Comparison of ENCODE assay signal across 27 cellular contexts in genomic region chr3:138872632-138873031, GRCh38.
"Had no signal": no experiment of that assay in that cellular context is flagged by ENCODE, and none has a peak within 500 bp of the region (broad histone marks: within the 10 kb centered on the region; RNA-seq: fewer than 3 reads in every experiment).

No MANE protein-coding gene starts in this region.

- H3K9me3 Mint-ChIP-seq: central memory CD8-positive, alpha-beta T cell had no signal

- H3K4me3 Mint-ChIP-seq: activated CD4-positive, alpha-beta memory T cell treated with anti-CD3 and anti-CD28 coated beads for 36 hours; activated CD4-positive, alpha-beta T cell treated with anti-CD3 and anti-CD28 coated beads for 36 hours; activated CD4-positive, alpha-beta T cell treated with anti-CD3 and anti-CD28 coated beads, Interleukin-2, amount 10 ng/mL, durations not matched to agents 24 days and 14 days; activated naive CD8-positive, alpha-beta T cell; central memory CD8-positive, alpha-beta T cell had no signal

- H3K27ac ChIP-seq: brain microvascular endothelial cell had no signal

- H3K27me3 ChIP-seq: brain microvascular endothelial cell had no signal

- DNase-seq: activated CD4-positive, alpha-beta memory T cell treated with anti-CD3 and anti-CD28 coated beads for 36 hours; activated CD4-positive, alpha-beta T cell treated with anti-CD3 and anti-CD28 coated beads for 36 hours; activated CD4-positive, alpha-beta T cell treated with anti-CD3 and anti-CD28 coated beads, Interleukin-2, amount 10 ng/mL, durations not matched to agents 24 days and 14 days; activated CD4-positive, CD25-positive, alpha-beta regulatory T cell; activated CD4-positive, CD25-positive, alpha-beta regulatory T cell treated with anti-CD3 and anti-CD28 coated beads, Interleukin-2, amount 50 U/mL, for 72 hours; activated CD8-positive, alpha-beta memory T cell treated with anti-CD3 and anti-CD28 coated beads for 24 hours; activated gamma-delta T cell; activated naive CD4-positive, alpha-beta T cell treated with anti-CD3 and anti-CD28 coated beads, Interleukin-2, amount 50 U/mL, for 16 hours; activated naive CD4-positive, alpha-beta T cell treated with Interleukin-2 at 50 U/mL for 16 hours; activated T-cell treated with anti-CD3 and anti-CD28 coated beads, Interleukin-2, amount 50 U/mL, for 48 hours; amniotic stem cell; anterior cingulate cortex; brain microvascular endothelial cell; cortex of kidney; effector CD8-positive, alpha-beta T cell; foreskin fibroblast; head of caudate nucleus; T-helper 1 cell; T-helper 2 cell had no signal

- ATAC-seq: activated CD4-positive, alpha-beta T cell treated with anti-CD3 and anti-CD28 coated beads for 36 hours; esophagus mucosa had no signal

- H3K36me3 ChIP-seq: brain microvascular endothelial cell had no signal

- H3K27ac Mint-ChIP-seq: activated CD4-positive, alpha-beta memory T cell treated with anti-CD3 and anti-CD28 coated beads for 36 hours; activated CD4-positive, alpha-beta T cell treated with anti-CD3 and anti-CD28 coated beads for 36 hours; activated CD4-positive, alpha-beta T cell treated with anti-CD3 and anti-CD28 coated beads, Interleukin-2, amount 10 ng/mL, durations not matched to agents 24 days and 14 days; activated naive CD8-positive, alpha-beta T cell had no signal

- H3K27me3 Mint-ChIP-seq: activated CD4-positive, alpha-beta memory T cell treated with anti-CD3 and anti-CD28 coated beads for 36 hours; activated CD4-positive, alpha-beta T cell treated with anti-CD3 and anti-CD28 coated beads for 36 hours; activated CD4-positive, alpha-beta T cell treated with anti-CD3 and anti-CD28 coated beads, Interleukin-2, amount 10 ng/mL, durations not matched to agents 24 days and 14 days; activated naive CD8-positive, alpha-beta T cell; central memory CD8-positive, alpha-beta T cell had no signal

- FAIRE-seq: astrocyte, bronchial epithelial cell, colon, endometrium, frontal cortex had no signal
